21 cellular contexts compared by ENCODE assay signal in the genomic region with DNA sequence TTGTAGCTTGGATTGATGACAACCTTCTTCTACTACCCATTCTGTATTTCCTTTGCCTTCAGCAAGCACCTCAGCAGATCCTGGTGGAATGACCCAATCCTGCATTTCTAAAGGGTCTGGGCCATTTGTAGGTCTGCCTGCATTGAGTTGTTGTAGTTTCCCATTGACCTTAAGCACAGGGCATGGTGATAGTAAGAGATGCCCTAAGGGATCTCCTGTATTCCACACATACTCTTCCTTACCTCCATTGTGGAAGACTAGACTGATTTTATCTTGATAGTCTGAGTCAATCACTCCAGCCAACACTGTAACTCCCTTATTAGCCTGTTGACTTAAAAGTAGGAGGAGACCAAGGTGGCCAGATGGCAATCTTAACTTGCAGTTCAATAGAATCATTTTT.
"Had no signal": no experiment of that assay in that cellular context is flagged by ENCODE, and none has a peak within 500 bp of the region (broad histone marks: within the 10 kb centered on the region; RNA-seq: fewer than 3 reads in every experiment).

No MANE protein-coding gene starts in this region.

- H3K4me1 ChIP-seq: colonic mucosa, esophagus squamous epithelium, foreskin keratinocyte, gastrocnemius medialis, heart left ventricle had no signal

- H3K27ac ChIP-seq: colonic mucosa, dorsolateral prefrontal cortex, epithelial cell of prostate, esophagus muscularis mucosa, esophagus squamous epithelium, foreskin keratinocyte, gastrocnemius medialis, gastroesophageal sphincter, heart left ventricle had no signal

- H3K4me3 ChIP-seq: colonic mucosa, dorsolateral prefrontal cortex, esophagus muscularis mucosa, esophagus squamous epithelium, gastrocnemius medialis, gastroesophageal sphincter, heart left ventricle had no signal

- DNase-seq: colonic mucosa; cortex of kidney; dermis blood vessel endothelial cell; dorsolateral prefrontal cortex; effector CD4-positive, alpha-beta T cell; effector CD8-positive, alpha-beta T cell; effector memory CD4-positive, alpha-beta T cell; effector memory CD8-positive, alpha-beta T cell; endodermal cell; erythroblast; esophagus squamous epithelium; foreskin fibroblast; foreskin keratinocyte; foreskin melanocyte; gastrocnemius medialis; glutamatergic neuron; head of caudate nucleus; heart left ventricle had no signal

- H3K27me3 ChIP-seq: colonic mucosa, dorsolateral prefrontal cortex, esophagus muscularis mucosa, esophagus squamous epithelium, foreskin keratinocyte, gastrocnemius medialis, gastroesophageal sphincter, heart left ventricle had no signal

- H3K36me3 ChIP-seq: colonic mucosa, esophagus muscularis mucosa, esophagus squamous epithelium, gastrocnemius medialis, gastroesophageal sphincter, heart left ventricle had no signal

- H3K9me3 ChIP-seq: colonic mucosa, esophagus muscularis mucosa, esophagus squamous epithelium, gastrocnemius medialis, gastroesophageal sphincter, heart left ventricle had no signal
